ENCODE assay signal across 19 cellular contexts in the genomic region with DNA sequence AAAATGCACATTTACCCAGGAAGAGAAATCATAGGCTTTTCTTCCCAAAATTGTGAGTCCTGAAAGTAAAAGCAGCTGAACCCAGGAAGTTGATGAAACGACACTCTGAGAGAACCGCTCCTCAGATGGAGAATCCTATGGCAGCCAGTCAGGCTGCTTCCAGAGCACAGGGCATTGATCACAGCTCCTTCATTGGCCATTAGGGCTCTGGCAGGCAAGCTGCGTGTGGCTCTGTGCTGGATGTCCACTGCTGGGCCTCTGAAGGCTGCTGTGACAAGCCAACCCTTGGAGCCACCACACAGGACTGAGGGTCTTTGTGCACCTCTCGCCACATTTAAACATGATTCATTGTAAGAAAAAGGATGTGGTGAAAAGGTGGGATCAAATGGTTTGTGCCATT.
DNase-seq lines count a peak whose midpoint lies in the region; ATAC-seq and TF ChIP-seq lines count a peak whose summit lies in the region.
"Had no signal": no experiment of that assay in that cellular context is flagged by ENCODE, and none has a peak within 500 bp of the region (broad histone marks: within the 10 kb centered on the region; RNA-seq: fewer than 3 reads in every experiment).

No MANE protein-coding gene starts in this region.

- H3K23me2 ChIP-seq in H9 (ENCODE audit: insufficient read length, low read depth, low read length, poor library complexity, severe bottlenecking), result no peaks in the 10 kb centered on the region

- no peaks in the 10 kb centered on the region for H3K79me2 ChIP-seq in H9 (ENCODE audit: insufficient read depth, low read length)

- DNase-seq in H9 (peak; percentile 33), WTC11 (ENCODE audit: low spot score) (peak; percentile 11), mesenchymal stem cell (no peak), occipital lobe (lab: John Stamatoyannopoulos, UW) (no peak), EL (no peak)
- DNase-seq: 8988T; AML-193; BE2C; CD4-positive, alpha-beta T cell; CD8-positive, alpha-beta memory T cell; DMS 273 treated with DMSO at 0.1 percent for 48 hours; DMS79; GF-D8; H7 had no signal

- no peaks in the 10 kb centered on the region for H3K36me3 ChIP-seq in mesenchymal stem cell (ENCODE audit: control insufficient read depth in 1 of 2, insufficient read depth in 2 of 2, low read depth in 1 of 2, low read length in 2 of 2)
- H3K36me3 ChIP-seq: BE2C; BLaER1 treated with 17β-estradiol and CSF1 and Interleukin-3, amounts not matched to agents 10 nM and 100 nM had no signal

- H3K4ac ChIP-seq in H9 (ENCODE audit: low read depth, low read length) (no peak overlapping the region), mesenchymal stem cell (ENCODE audit: low read depth in 1 of 2, low read length in 2 of 2) (no peak overlapping the region)

- no peak overlapping the region for H4K8ac ChIP-seq in H9 (replicated peaks; ENCODE audit: insufficient read length, low read depth, low read length)
- H4K8ac ChIP-seq in mesenchymal stem cell (ENCODE audit: low read length), result no peak overlapping the region

- H2AFZ ChIP-seq in H9 (ENCODE audit: low read length) (no peak overlapping the region), mesenchymal stem cell (ENCODE audit: low read depth, low read length) (no peak overlapping the region)

- no peak overlapping the region for H4K5ac ChIP-seq in H9 (ENCODE audit: insufficient read length, low read depth, low read length)

- H3K9me3 ChIP-seq in H9 (ENCODE audit: control insufficient read depth, low read depth, low read length), result no peaks in the 10 kb centered on the region
- H3K9me3 ChIP-seq in mesenchymal stem cell (ENCODE audit: control insufficient read depth, low read length), result no peaks in the 10 kb centered on the region
- H3K9me3 ChIP-seq: A549; BE2C; BLaER1 treated with 17β-estradiol and CSF1 and Interleukin-3, amounts not matched to agents 10 nM and 100 nM had no signal

- no peak overlapping the region for H2BK5ac ChIP-seq in H9 (ENCODE audit: insufficient read length, low read length)
- H2BK5ac ChIP-seq in mesenchymal stem cell (ENCODE audit: low read depth, low read length, poor library complexity, severe bottlenecking), result no peak overlapping the region

- no peak overlapping the region for H3K56ac ChIP-seq in H9 (ENCODE audit: insufficient read length, low read depth, low read length)

- no peaks in the 10 kb centered on the region for H3K4me1 ChIP-seq in H9 (ENCODE audit: insufficient read depth, low read length)
- H3K4me1 ChIP-seq in mesenchymal stem cell (ENCODE audit: control insufficient read depth, insufficient read depth, low read depth, low read length), result peaks cover 4% of the 10 kb centered on the region
- H3K4me1 ChIP-seq: A549; BE2C; BLaER1 treated with 17β-estradiol and CSF1 and Interleukin-3, amounts not matched to agents 10 nM and 100 nM had no signal

- H3K9ac ChIP-seq in H9 (ENCODE audit: extremely low read depth, insufficient read length, low read length), result no peak overlapping the region
- no peak overlapping the region for H3K9ac ChIP-seq in mesenchymal stem cell (ENCODE audit: low read length)
- H3K9ac ChIP-seq: BLaER1 treated with 17β-estradiol and CSF1 and Interleukin-3, amounts not matched to agents 10 nM and 100 nM had no signal

- H3K4me3 Mint-ChIP-seq in H9 (no peak overlapping the region), WTC11 (no peak overlapping the region)
- H3K4me3 Mint-ChIP-seq: CD14-positive monocyte; CD4-positive, alpha-beta T cell; CD8-positive, alpha-beta memory T cell had no signal

- H2AK5ac ChIP-seq in H9 (ENCODE audit: insufficient read length, low read length) (no peak overlapping the region), mesenchymal stem cell (ENCODE audit: low read length, severe bottlenecking) (peak overlapping the region; percentile 8)

- H2BK15ac ChIP-seq in H9 (ENCODE audit: low read depth, low read length), result no peak overlapping the region
- no peak overlapping the region for H2BK15ac ChIP-seq in mesenchymal stem cell (ENCODE audit: low read depth, poor library complexity, severe bottlenecking)

- no peaks in the 10 kb centered on the region for H3K79me1 ChIP-seq in H9 (ENCODE audit: insufficient read depth, low read depth, low read length, poor library complexity, severe bottlenecking)
- H3K79me1 ChIP-seq in mesenchymal stem cell (replicated peaks; ENCODE audit: low read length, poor library complexity, severe bottlenecking), result no peaks in the 10 kb centered on the region

- no peak for ATAC-seq in WTC11
- ATAC-seq in HG03521 (IDR thresholded peaks at IDR 0.05; ENCODE audit: unreplicated experiment), result no peak
- ATAC-seq: A549, HCT116 had no signal

- H2BK20ac ChIP-seq in H9 (ENCODE audit: low read depth, low read length, poor library complexity, severe bottlenecking), result no peak overlapping the region

- no peaks in the 10 kb centered on the region for H3K27me3 ChIP-seq in H9 (ENCODE audit: insufficient read depth, low read length)
- peaks cover 0 to 11% of the 10 kb centered on the region in 2 experiments for H3K27me3 ChIP-seq in mesenchymal stem cell (ENCODE audit: control insufficient read depth in 1 of 2, insufficient read depth in 1 of 2, low read length in 2 of 2)
- H3K27me3 ChIP-seq: BLaER1 treated with 17β-estradiol and CSF1 and Interleukin-3, amounts not matched to agents 10 nM and 100 nM had no signal

- H3K27me3 Mint-ChIP-seq in H9 (ENCODE audit: low read depth) (no peaks in the 10 kb centered on the region), WTC11 (ENCODE audit: low read depth) (no peaks in the 10 kb centered on the region; the same call in 1 of the 2 replicates)

- no peak overlapping the region for H2BK12ac ChIP-seq in H9 (ENCODE audit: insufficient read length, low read depth, low read length)
- no peak overlapping the region for H2BK12ac ChIP-seq in mesenchymal stem cell (ENCODE audit: low read length in 2 of 2)

- POLR2A ChIA-PET in WTC11 (lab: Charles Lee), result no interaction called here

- H3K4me1 Mint-ChIP-seq in H9, result peaks cover 2 to 7% of the 10 kb centered on the region in 2 experiments; a peak in 3 of 4 replicates
- no peaks in the 10 kb centered on the region; the same call in 1 of the 2 replicates for H3K4me1 Mint-ChIP-seq in WTC11
- H3K4me1 Mint-ChIP-seq: CD14-positive monocyte; CD8-positive, alpha-beta memory T cell had no signal

- H3K4me2 ChIP-seq in H9 (ENCODE audit: insufficient read depth, insufficient read length, low read length) (no peak overlapping the region), mesenchymal stem cell (ENCODE audit: low read length, poor library complexity, severe bottlenecking) (no peak overlapping the region)
- H3K4me2 ChIP-seq: A549; BLaER1 treated with 17β-estradiol and CSF1 and Interleukin-3, amounts not matched to agents 10 nM and 100 nM had no signal

- H3K36me3 Mint-ChIP-seq in H9 (ENCODE audit: insufficient read depth in 1 of 3, low read depth in 3 of 3) (no peaks in the 10 kb centered on the region), WTC11 (no peaks in the 10 kb centered on the region)
- H3K36me3 Mint-ChIP-seq: CD14-positive monocyte; CD8-positive, alpha-beta memory T cell had no signal

- H4K91ac ChIP-seq in H9 (ENCODE audit: insufficient read length, low read depth, low read length) (no peak overlapping the region), mesenchymal stem cell (ENCODE audit: low read length) (no peak overlapping the region)

- H3K14ac ChIP-seq in H9 (ENCODE audit: insufficient read depth, low read length) (no peak overlapping the region), mesenchymal stem cell (ENCODE audit: low read length in 2 of 2) (no peak overlapping the region)

- no peaks in the 10 kb centered on the region for H4K20me1 ChIP-seq in H9 (ENCODE audit: control insufficient read depth, insufficient read depth, insufficient read length)
- H4K20me1 ChIP-seq: BLaER1 treated with 17β-estradiol and CSF1 and Interleukin-3, amounts not matched to agents 10 nM and 100 nM had no signal

- H3K27ac Mint-ChIP-seq in H9 (no peak overlapping the region), WTC11 (no peak overlapping the region)
- H3K27ac Mint-ChIP-seq: CD14-positive monocyte; CD4-positive, alpha-beta T cell; CD8-positive, alpha-beta memory T cell had no signal

- WGBS in H9 (ENCODE audit: extremely low coverage, insufficient read length, low lambda C conversion rate), result no CpG with 5 or more reads among the region's 4 CpGs
- WGBS in mesenchymal stem cell, result 86% methylated on average over 4 of the region's 4 CpGs

- H3K9me3 Mint-ChIP-seq in H9, result no peaks in the 10 kb centered on the region
- H3K9me3 Mint-ChIP-seq in WTC11, result no peaks in the 10 kb centered on the region
- H3K9me3 Mint-ChIP-seq: CD4-positive, alpha-beta T cell; CD8-positive, alpha-beta memory T cell had no signal

- H2BK120ac ChIP-seq in H9 (ENCODE audit: low read depth, low read length, poor library complexity, severe bottlenecking) (no peak overlapping the region), mesenchymal stem cell (ENCODE audit: low read depth, low read length) (no peak overlapping the region)

- H3K18ac ChIP-seq in H9 (ENCODE audit: insufficient read length, low read depth, low read length) (no peak overlapping the region), mesenchymal stem cell (ENCODE audit: low read depth in 1 of 2, low read length in 2 of 2) (no peak overlapping the region)

- H3K27ac ChIP-seq in H9 (ENCODE audit: insufficient read length, low read depth, low read length) (no peak overlapping the region), mesenchymal stem cell (ENCODE audit: low read length, poor library complexity, severe bottlenecking) (no peak overlapping the region)
- H3K27ac ChIP-seq: A549; BLaER1 treated with 17β-estradiol and CSF1 and Interleukin-3, amounts not matched to agents 10 nM and 100 nM had no signal

- no peak overlapping the region for H3K23ac ChIP-seq in H9 (ENCODE audit: insufficient read length, low read depth, low read length)
- no peak overlapping the region for H3K23ac ChIP-seq in mesenchymal stem cell (ENCODE audit: low read length in 2 of 2)

- CTCF ChIA-PET in WTC11 (lab: Charles Lee), result no interaction called here

- TF ChIP-seq CTCF in H9 (conservative IDR thresholded peaks at IDR 0.05) (no peak), WTC11 (IDR thresholded peaks at IDR 0.05) (no peak)

- no peak overlapping the region for H3K4me3 ChIP-seq in mesenchymal stem cell (ENCODE audit: insufficient read depth in 1 of 2, low read depth in 1 of 2, low read length in 2 of 2)
- H3K4me3 ChIP-seq: A549; BLaER1 treated with 17β-estradiol and CSF1 and Interleukin-3, amounts not matched to agents 10 nM and 100 nM had no signal

- H3T11ph ChIP-seq in H9 (ENCODE audit: low read length), result no peak overlapping the region

TF ChIP-seq in WTC11, 78 proteins besides CTCF, POLR2A, EP300 and RAD21 (continues in another document):
- TF ChIP-seq ERG (CRISPR knock-in tag; IDR thresholded peaks at IDR 0.05) (no peak), ZNF121 (CRISPR knock-in tag; IDR thresholded peaks at IDR 0.05) (no peak)

Comparison
In these comparisons a context has a peak if more than half of its experiments do, and no peak if none do; other contexts are left out.
1. DNase-seq: peak in H9 (single experiment) and WTC11 (single experiment); none in mesenchymal stem cell (single experiment), occipital lobe (single experiment) and EL (single experiment).